10 cellular contexts compared by ENCODE assay signal in genomic region chr7:27641576-27642230, GRCh38. TPM values are rescaled to one million over a fixed set of nuclear protein-coding genes. Genes with fewer than 3 reads are reported as not detected.
A peak's percentile ranks its signal among the peaks of the same experiment; 100 is the strongest.
DNase-seq lines count a peak whose midpoint lies in the region; ATAC-seq, FAIRE-seq and TF ChIP-seq lines count a peak whose summit lies in the region.
"Had no signal": no experiment of that assay in that cellular context is flagged by ENCODE, and none has a peak within 500 bp of the region (broad histone marks: within the 10 kb centered on the region; RNA-seq: fewer than 3 reads in every experiment).

No MANE protein-coding gene starts in this region.

- H3K27me3 Mint-ChIP-seq in stimulated activated memory B cell treated with anti-CD40 and anti-IgM and Interleukin-4, amounts not matched to agents 10 μg/mL and 1 μg/mL and 100 μg/mL, for 72 hours, result no peaks in the 10 kb centered on the region

- H3K4me1 ChIP-seq in SJSA1 (replicated peaks) (peaks cover 26% of the 10 kb centered on the region), keratinocyte (ENCODE audit: control insufficient read depth, extremely low read depth, insufficient read depth, low read length) (no peaks in the 10 kb centered on the region), neuronal stem cell (ENCODE audit: control insufficient read depth in 2 of 2, insufficient read depth in 1 of 2, low read depth in 1 of 2, low read length in 2 of 2) (peaks cover 0 to 6% of the 10 kb centered on the region in 2 donors)

- H4K91ac ChIP-seq in neuronal stem cell (ENCODE audit: low read depth, low read length, poor library complexity), result no peak overlapping the region

- H3K4me3 Mint-ChIP-seq in stimulated activated memory B cell treated with anti-CD40 and anti-IgM and Interleukin-4, amounts not matched to agents 10 μg/mL and 1 μg/mL and 100 μg/mL, for 72 hours, result no peak overlapping the region

- H2BK12ac ChIP-seq in neuronal stem cell (ENCODE audit: low read length), result no peak overlapping the region

- H3K9me3 ChIP-seq in SJSA1 (replicated peaks), result no peaks in the 10 kb centered on the region
- no peaks in the 10 kb centered on the region for H3K9me3 ChIP-seq in keratinocyte (ENCODE audit: control insufficient read depth, low read depth, low read length)
- peaks cover 0 to 2% of the 10 kb centered on the region in 2 donors for H3K9me3 ChIP-seq in neuronal stem cell (replicated peaks in 1 of 2; ENCODE audit: control insufficient read depth in 2 of 2, insufficient read depth in 1 of 2, low read depth in 1 of 2, low read length in 2 of 2)

- peak; percentile 27 for DNase-seq in COLO829 (ENCODE audit: low spot score)
- DNase-seq in SJSA1 (ENCODE audit: low read depth in 1 of 2, low spot score in 2 of 2), result peak; percentile 63 to 71
- DNase-seq in keratinocyte (ENCODE audit: low read depth, low spot score), result no peak
- no peak for DNase-seq in neuronal stem cell (ENCODE audit: low spot score)
- no peak for DNase-seq in activated CD4-positive, alpha-beta T cell treated with anti-CD3 and anti-CD28 coated beads, Interleukin-2, amount 50 U/mL, for 1 hour
- DNase-seq: COR-L47, NCI-H1694 treated with DMSO at 0.1 percent for 48 hours had no signal

- H3K36me3 ChIP-seq in SJSA1 (peaks cover 10% of the 10 kb centered on the region), keratinocyte (ENCODE audit: control insufficient read depth in 2 of 2, extremely low read depth in 1 of 2, insufficient read depth in 2 of 2, low read length in 2 of 2) (no peaks in the 10 kb centered on the region), neuronal stem cell (replicated peaks in 1 of 2; ENCODE audit: control insufficient read depth in 2 of 2, insufficient read depth in 2 of 2, low read length in 2 of 2) (peaks cover 0 to 24% of the 10 kb centered on the region in 2 donors)

- H2BK5ac ChIP-seq in neuronal stem cell (ENCODE audit: low read length), result no peak overlapping the region

- H3K79me2 ChIP-seq in keratinocyte (ENCODE audit: control insufficient read depth, insufficient read depth, low read length), result no peaks in the 10 kb centered on the region

- peak overlapping the region; percentile 18 for H3K4me3 ChIP-seq in SJSA1
- no peak overlapping the region for H3K4me3 ChIP-seq in keratinocyte (ENCODE audit: control insufficient read depth in 2 of 3, extremely low read depth in 1 of 3, insufficient read depth in 2 of 3, low read depth in 1 of 3, low read length in 3 of 3)
- H3K4me3 ChIP-seq in neuronal stem cell (ENCODE audit: low read length in 2 of 2), result no peak overlapping the region

- no peaks in the 10 kb centered on the region for H3K79me1 ChIP-seq in neuronal stem cell (ENCODE audit: low read depth, low read length)

- dilution Hi-C loops in keratinocyte (cut with MboI; ENCODE audit: extremely low pct_ligation_motif_present, low sequenced_read_pairs), result no loop called here

- no peak for FAIRE-seq in keratinocyte (lab: Jason Lieb, UNC)

- no peak overlapping the region for H3K27ac Mint-ChIP-seq in stimulated activated memory B cell treated with anti-CD40 and anti-IgM and Interleukin-4, amounts not matched to agents 10 μg/mL and 1 μg/mL and 100 μg/mL, for 72 hours

- no peak overlapping the region for H3K18ac ChIP-seq in neuronal stem cell (ENCODE audit: low read length)

- ATAC-seq in GM21528 (IDR thresholded peaks at IDR 0.05; ENCODE audit: low FRiP score, unreplicated experiment) (peak; percentile 67), HG03378 (IDR thresholded peaks at IDR 0.05; ENCODE audit: unreplicated experiment) (no peak)
- ATAC-seq in stimulated activated memory B cell treated with anti-CD40 and anti-IgM and Interleukin-4, amounts not matched to agents 10 μg/mL and 1 μg/mL and 100 μg/mL, for 72 hours, result no peak

- no peak overlapping the region for H2AFZ ChIP-seq in keratinocyte (ENCODE audit: control insufficient read depth, low read length)
- no peak overlapping the region for H2AFZ ChIP-seq in neuronal stem cell (ENCODE audit: low read length)

- H3K27ac ChIP-seq in SJSA1 (peak overlapping the region; percentile 86), keratinocyte (ENCODE audit: control insufficient read depth, insufficient read depth, low read length) (no peak overlapping the region), neuronal stem cell (replicated peaks; ENCODE audit: low read length) (no peak overlapping the region)

- no peaks in the 10 kb centered on the region for H4K20me1 ChIP-seq in keratinocyte (ENCODE audit: control insufficient read depth, extremely low read depth, insufficient read depth, low read length)

- peak overlapping the region; percentile 15 for H3K4me2 ChIP-seq in keratinocyte (ENCODE audit: control insufficient read depth, extremely low read depth, insufficient read depth, low read depth, low read length)
- H3K4me2 ChIP-seq in neuronal stem cell (ENCODE audit: insufficient read depth, low read length, poor library complexity, severe bottlenecking), result no peak overlapping the region

- H3K23ac ChIP-seq in neuronal stem cell (ENCODE audit: low read depth, low read length, poor library complexity), result no peak overlapping the region

- H3K14ac ChIP-seq in neuronal stem cell (ENCODE audit: low read length), result no peak overlapping the region

- H3K27me3 ChIP-seq in SJSA1 (replicated peaks) (no peaks in the 10 kb centered on the region), keratinocyte (ENCODE audit: control insufficient read depth, extremely low read depth, insufficient read depth, low read length) (no peaks in the 10 kb centered on the region), neuronal stem cell (ENCODE audit: control insufficient read depth in 3 of 3, insufficient read depth in 3 of 3, low read depth in 1 of 3, low read length in 3 of 3) (no peaks in the 10 kb centered on the region)

- peaks cover 15% of the 10 kb centered on the region for H3K4me1 Mint-ChIP-seq in stimulated activated memory B cell treated with anti-CD40 and anti-IgM and Interleukin-4, amounts not matched to agents 10 μg/mL and 1 μg/mL and 100 μg/mL, for 72 hours

- H2AK5ac ChIP-seq in neuronal stem cell (ENCODE audit: low read depth, low read length), result no peak overlapping the region

- peaks cover 4% of the 10 kb centered on the region for H3K9me3 Mint-ChIP-seq in stimulated activated memory B cell treated with anti-CD40 and anti-IgM and Interleukin-4, amounts not matched to agents 10 μg/mL and 1 μg/mL and 100 μg/mL, for 72 hours

- peaks cover 30% of the 10 kb centered on the region for H3K36me3 Mint-ChIP-seq in stimulated activated memory B cell treated with anti-CD40 and anti-IgM and Interleukin-4, amounts not matched to agents 10 μg/mL and 1 μg/mL and 100 μg/mL, for 72 hours

- TF ChIP-seq CTCF in keratinocyte (optimal IDR thresholded peaks at IDR 0.05 in 1 of 3, IDR thresholded peaks at IDR 0.05 in 1 of 3, conservative IDR thresholded peaks at IDR 0.05 in 1 of 3; ENCODE audit: extremely low read depth in 1 of 3, insufficient read depth in 2 of 3, low read length in 3 of 3), result no peak

- no peak overlapping the region for H2BK15ac ChIP-seq in neuronal stem cell (ENCODE audit: low read length)

- no peaks in the 10 kb centered on the region for H3K9me1 ChIP-seq in keratinocyte (ENCODE audit: control insufficient read depth, extremely low read depth, insufficient read depth, low read length)

- no peak overlapping the region for H2BK120ac ChIP-seq in neuronal stem cell (ENCODE audit: low read depth, low read length)

- no CpG with 5 or more reads among the region's 4 CpGs for WGBS in neuronal stem cell (ENCODE audit: extremely low coverage in 2 of 2, insufficient read length in 2 of 2, insufficient replicate concordance in 1 of 2), 2 donors

- H3K4ac ChIP-seq in neuronal stem cell (ENCODE audit: low read length), result no peak overlapping the region

- H3K9ac ChIP-seq in keratinocyte (ENCODE audit: control insufficient read depth, extremely low read depth, insufficient read depth, low read length) (no peak overlapping the region), neuronal stem cell (ENCODE audit: low read depth, low read length, poor library complexity) (no peak overlapping the region)

- H4K8ac ChIP-seq in neuronal stem cell (ENCODE audit: low read depth, low read length), result no peak overlapping the region

RNA-seq across cellular contexts. Expression of gene HIBADH, which starts 21.0 kb away (rescaled TPM):
- total RNA-seq in SJSA1 (2014; rRNA removed; shearing (Covaris generic)), result 57.0 and 61.4 TPM in 2 replicates
- 29.5 to 42.6 TPM (median 40.3 TPM) in 3 replicates for polyA plus RNA-seq in keratinocyte
- 19.7 TPM for polyA plus RNA-seq in keratinocyte (2011; ENCODE audit: low read depth)
- polyA plus RNA-seq in keratinocyte (2011; cell fraction: cytosol; rRNA removed), result 33.4 and 54.3 TPM in 2 replicates
- 26.8 and 26.9 TPM in 2 replicates for polyA plus RNA-seq in keratinocyte (2011; cell fraction: nucleus; rRNA removed)
- polyA plus RNA-seq in keratinocyte (2012; ENCODE audit: low replicate concordance), result 16.7 and 22.9 TPM in 2 replicates
- 7.4 to 20.5 TPM (median 13.1 TPM) in 3 replicates for polyA minus RNA-seq in keratinocyte
- 11.9 TPM for polyA minus RNA-seq in keratinocyte (2011; cell fraction: cytosol; rRNA and poly(A)+ RNA removed)
- polyA minus RNA-seq in keratinocyte (2011; cell fraction: nucleus; rRNA and poly(A)+ RNA removed), result 3.5 and 11.3 TPM in 2 replicates
- 37.4 TPM for polyA plus RNA-seq in neuronal stem cell (2013, experiment 1 of 2)
- 38.3 TPM for polyA plus RNA-seq in neuronal stem cell (2013, experiment 2 of 2)

Comparison
In these comparisons a context has a peak if more than half of its experiments do, and no peak if none do; other contexts are left out.
1. DNase-seq: peak in COLO829 (single experiment) and SJSA1 (2 of 2); none in keratinocyte (single experiment), neuronal stem cell (single experiment) and activated CD4-positive, alpha-beta T cell treated with anti-CD3 and anti-CD28 coated beads, Interleukin-2, amount 50 U/mL, for 1 hour (single experiment).